In the genomic region with DNA sequence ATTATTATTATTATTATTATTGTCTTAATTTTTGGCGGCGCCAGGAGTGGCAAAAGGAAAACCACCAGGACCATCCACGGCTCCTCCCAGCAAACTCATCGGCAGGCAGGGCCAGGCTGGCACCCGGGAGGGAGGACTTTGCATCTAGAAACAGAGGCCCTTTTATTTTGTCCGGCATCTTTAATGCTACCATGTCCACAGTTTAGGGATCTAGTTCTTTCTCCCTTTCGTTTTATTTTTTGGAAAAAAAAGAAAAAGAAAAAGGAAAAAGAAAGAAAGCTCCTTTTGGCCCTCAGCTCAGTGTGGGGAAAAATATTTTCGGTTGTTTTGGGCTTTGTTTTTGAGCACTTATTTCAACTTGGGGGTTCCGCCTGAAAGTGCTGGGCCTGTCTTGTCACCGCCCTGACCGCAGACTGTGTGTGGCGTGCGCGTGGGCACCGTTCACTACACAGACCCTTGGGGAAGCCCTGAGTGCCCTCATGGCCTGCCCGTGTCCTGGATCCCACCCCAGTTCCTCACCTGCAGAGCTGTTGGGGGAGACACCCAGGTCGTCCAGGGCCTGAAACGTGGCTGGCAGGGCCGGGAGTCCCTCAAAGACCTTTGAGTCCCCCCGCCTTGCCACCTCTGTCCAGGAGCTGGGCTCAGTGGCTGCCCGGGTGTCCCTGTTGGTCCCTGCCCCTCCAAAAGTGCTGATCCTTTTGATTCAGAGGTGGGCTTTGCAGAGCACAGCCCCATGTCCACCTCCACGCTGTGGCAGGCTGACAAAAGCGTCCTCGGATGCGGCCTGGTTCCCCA, we compare ENCODE assay signal across 1 cellular context.
TF ChIP-seq lines count a peak whose summit lies in the region.

No MANE protein-coding gene starts in this region.

TF ChIP-seq in HEK293, 187 proteins besides CTCF, POLR2A, EP300 and RAD21 (continued from another document):
- TF ChIP-seq ZBTB20 (tag by site-specific recombination; IDR thresholded peaks at IDR 0.05), result no peak
- TF ChIP-seq, protein P1, sequence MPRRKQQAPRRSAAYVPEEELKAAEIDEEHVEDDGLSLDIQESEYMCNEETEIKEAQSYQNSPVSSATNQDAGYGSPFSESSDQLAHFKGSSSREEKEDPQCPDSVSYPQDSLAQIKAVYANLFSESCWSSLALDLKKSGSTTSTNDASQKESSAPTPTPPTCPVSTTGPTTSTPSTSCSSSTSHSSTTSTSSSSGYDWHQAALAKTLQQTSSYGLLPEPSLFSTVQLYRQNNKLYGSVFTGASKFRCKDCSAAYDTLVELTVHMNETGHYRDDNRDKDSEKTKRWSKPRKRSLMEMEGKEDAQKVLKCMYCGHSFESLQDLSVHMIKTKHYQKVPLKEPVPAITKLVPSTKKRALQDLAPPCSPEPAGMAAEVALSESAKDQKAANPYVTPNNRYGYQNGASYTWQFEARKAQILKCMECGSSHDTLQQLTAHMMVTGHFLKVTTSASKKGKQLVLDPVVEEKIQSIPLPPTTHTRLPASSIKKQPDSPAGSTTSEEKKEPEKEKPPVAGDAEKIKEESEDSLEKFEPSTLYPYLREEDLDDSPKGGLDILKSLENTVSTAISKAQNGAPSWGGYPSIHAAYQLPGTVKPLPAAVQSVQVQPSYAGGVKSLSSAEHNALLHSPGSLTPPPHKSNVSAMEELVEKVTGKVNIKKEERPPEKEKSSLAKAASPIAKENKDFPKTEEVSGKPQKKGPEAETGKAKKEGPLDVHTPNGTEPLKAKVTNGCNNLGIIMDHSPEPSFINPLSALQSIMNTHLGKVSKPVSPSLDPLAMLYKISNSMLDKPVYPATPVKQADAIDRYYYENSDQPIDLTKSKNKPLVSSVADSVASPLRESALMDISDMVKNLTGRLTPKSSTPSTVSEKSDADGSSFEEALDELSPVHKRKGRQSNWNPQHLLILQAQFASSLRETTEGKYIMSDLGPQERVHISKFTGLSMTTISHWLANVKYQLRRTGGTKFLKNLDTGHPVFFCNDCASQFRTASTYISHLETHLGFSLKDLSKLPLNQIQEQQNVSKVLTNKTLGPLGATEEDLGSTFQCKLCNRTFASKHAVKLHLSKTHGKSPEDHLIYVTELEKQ (tag by site-specific recombination; IDR thresholded peaks at IDR 0.05; ENCODE audit: borderline replicate concordance), result no peak
- TF ChIP-seq EGR2 (tag by site-specific recombination; IDR thresholded peaks at IDR 0.05; ENCODE audit: low read depth), result peak; percentile 22; the same call in 1 of the 2 replicates
- no peak for TF ChIP-seq PRDM1 (tag by site-specific recombination; IDR thresholded peaks at IDR 0.05)
